Comparison of ENCODE assay signal across 8 cellular contexts in the genomic region with DNA sequence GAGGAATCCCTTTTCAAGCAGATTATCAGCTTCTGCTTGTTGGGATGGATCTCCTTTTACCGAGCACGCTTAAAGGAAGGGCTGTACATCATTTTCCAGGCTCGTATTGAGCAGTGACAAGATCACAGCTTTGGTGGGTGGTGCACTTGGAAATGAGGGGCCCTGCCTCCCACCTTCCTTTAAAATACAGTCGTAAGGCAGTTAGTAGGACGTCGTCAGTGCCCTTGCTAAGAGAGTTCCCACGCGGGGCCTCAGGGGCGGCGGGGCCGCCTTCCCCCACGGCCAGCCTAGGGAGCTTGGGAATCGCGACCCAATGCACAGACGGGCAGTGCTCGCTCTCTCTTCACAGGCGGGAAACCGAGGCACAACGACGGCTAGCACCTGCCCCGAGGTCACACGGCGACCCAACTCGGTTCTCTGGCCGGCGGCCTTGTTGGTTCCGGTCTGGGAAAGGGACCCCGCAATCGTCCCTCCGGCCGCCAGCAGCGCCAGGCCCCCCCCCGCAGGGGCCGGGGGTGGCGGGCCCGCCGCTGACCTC. TPM values are rescaled to one million over a fixed set of nuclear protein-coding genes. Genes with fewer than 3 reads are reported as not detected.
DNase-seq lines count a peak whose midpoint lies in the region; ATAC-seq and TF ChIP-seq lines count a peak whose summit lies in the region.

No MANE protein-coding gene starts in this region.

- no peaks in the 10 kb centered on the region for H3K9me2 ChIP-seq in GM23338 (ENCODE audit: insufficient read depth)

- no peaks in the 10 kb centered on the region for H4K20me1 ChIP-seq in GM23338 (replicated peaks; ENCODE audit: insufficient read depth)

- H3K27me3 ChIP-seq in GM23338 (ENCODE audit: insufficient read depth) (peaks cover 13% of the 10 kb centered on the region), gastroesophageal sphincter (no peaks in the 10 kb centered on the region), spleen (replicated peaks in 1 of 7) (peaks cover 0 to 10% (median 0%) of the 10 kb centered on the region in 7 donors)

- H3K27me3 Mint-ChIP-seq in GM23338 (ENCODE audit: insufficient read depth, low read depth, poor library complexity), result peaks cover 34% of the 10 kb centered on the region
- H3K27me3 Mint-ChIP-seq in T-helper 2 cell treated with Interferon-gamma antibody and Interleukin-4, amounts not matched to agents 5 μg/mL and 100 μg/mL, for 36 hours (ENCODE audit: low read depth), result peaks cover 2% of the 10 kb centered on the region

- 40 to 55% methylated on average over 3 of the region's 37 CpGs for WGBS in gastroesophageal sphincter (ENCODE audit: low coverage in 1 of 2), 2 donors
- 9 to 28% (median 16%) methylated on average over 12 to 37 of the region's 37 CpGs for WGBS in spleen, 5 donors

- no peaks in the 10 kb centered on the region for H3K79me2 ChIP-seq in GM23338 (replicated peaks; ENCODE audit: insufficient read depth)

- H3K27ac ChIP-seq in GM23338 (ENCODE audit: low read depth) (no peak overlapping the region), gastroesophageal sphincter (peak overlapping the region in 3 of 4 donors; percentile 63 to 81 (median 74)), spleen (peak overlapping the region in 7 of 8 donors; percentile 82 to 96 (median 92))

- H3F3A ChIP-seq in GM23338 (replicated peaks; ENCODE audit: low read depth), result 0 out of 2 replicates have a peak, but pooled peaks cover 10% of the 10 kb centered on the region

- H3K9me3 ChIP-seq in gastroesophageal sphincter (no peaks in the 10 kb centered on the region), spleen (no peaks in the 10 kb centered on the region)

- peaks cover 1% of the 10 kb centered on the region; the same call in 2 of the 3 replicates for H3K9me3 Mint-ChIP-seq in GM23338
- H3K9me3 Mint-ChIP-seq in T-helper 2 cell treated with Interferon-gamma antibody and Interleukin-4, amounts not matched to agents 5 μg/mL and 100 μg/mL, for 36 hours, result no peaks in the 10 kb centered on the region

- H3K4me3 Mint-ChIP-seq in GM23338, result peak overlapping the region; percentile 74
- H3K4me3 Mint-ChIP-seq in T-helper 2 cell treated with Interferon-gamma antibody and Interleukin-4, amounts not matched to agents 5 μg/mL and 100 μg/mL, for 36 hours, result peak overlapping the region; percentile 85

- H3K4me1 ChIP-seq in GM23338 (ENCODE audit: insufficient read depth), result peaks cover 40% of the 10 kb centered on the region
- peaks cover 0 to 24% (median 5%) of the 10 kb centered on the region in 3 donors for H3K4me1 ChIP-seq in gastroesophageal sphincter
- H3K4me1 ChIP-seq in spleen, result peaks cover 9 to 69% (median 48%) of the 10 kb centered on the region in 6 donors

- intact Hi-C loops in spleen (cut with DNase I; ENCODE audit: low total_unique reads), result no loop called here

- H3K36me3 ChIP-seq in GM23338 (ENCODE audit: insufficient read depth) (no peaks in the 10 kb centered on the region), gastroesophageal sphincter (no peaks in the 10 kb centered on the region), spleen (no peaks in the 10 kb centered on the region)

- H3K4me3 ChIP-seq in GM23338, result peak overlapping the region; percentile 86
- peak overlapping the region in 1 of 2 donors; percentile 80 for H3K4me3 ChIP-seq in gastroesophageal sphincter
- H3K4me3 ChIP-seq in spleen, result peak overlapping the region; percentile 52 to 84 (median 66)

- 0 out of 3 replicates have a peak, but pooled peaks cover under 1% of the 10 kb centered on the region for H3K36me3 Mint-ChIP-seq in GM23338 (ENCODE audit: low read depth)
- no peaks in the 10 kb centered on the region for H3K36me3 Mint-ChIP-seq in T-helper 2 cell treated with Interferon-gamma antibody and Interleukin-4, amounts not matched to agents 5 μg/mL and 100 μg/mL, for 36 hours (ENCODE audit: low read depth)

- no peak overlapping the region for H3K27ac Mint-ChIP-seq in GM23338
- H3K27ac Mint-ChIP-seq in T-helper 2 cell treated with Interferon-gamma antibody and Interleukin-4, amounts not matched to agents 5 μg/mL and 100 μg/mL, for 36 hours, result peak overlapping the region; percentile 86

- ATAC-seq in GM23338, result no peak
- ATAC-seq in gastroesophageal sphincter, result no peak
- no peak for ATAC-seq in GM19328 (IDR thresholded peaks at IDR 0.05; ENCODE audit: unreplicated experiment)

- TF ChIP-seq EP300 in gastroesophageal sphincter (IDR thresholded peaks at IDR 0.05), result no peak

- H2AFZ ChIP-seq in GM23338, result peak overlapping the region; percentile 85

- no peak for TF ChIP-seq CTCF in GM23338 (conservative IDR thresholded peaks at IDR 0.05; ENCODE audit: low read depth in 2 of 2)
- TF ChIP-seq CTCF in gastroesophageal sphincter (IDR thresholded peaks at IDR 0.05), result no peak
- TF ChIP-seq CTCF in spleen (IDR thresholded peaks at IDR 0.05 in 8 of 11, conservative IDR thresholded peaks at IDR 0.05 in 3 of 11), result no peak

- no peak for DNase-seq in GM23338 (ENCODE audit: low spot score)
- DNase-seq in T-helper 2 cell treated with Interferon-gamma antibody and Interleukin-4, amounts not matched to agents 5 μg/mL and 100 μg/mL, for 36 hours (ENCODE audit: low spot score), result no peak
- DNase-seq in spleen, result no peak
- no peak for DNase-seq in SKM-1 (lab: John Stamatoyannopoulos, UW; ENCODE audit: unreplicated experiment)
- no peak for DNase-seq in nucleus accumbens (lab: John Stamatoyannopoulos, UW)
- DNase-seq in T1000 (lab: John Stamatoyannopoulos, UW), result no peak

- TF ChIP-seq POLR2A in gastroesophageal sphincter (IDR thresholded peaks at IDR 0.05), result no peak
- no peak for TF ChIP-seq POLR2A in spleen (IDR thresholded peaks at IDR 0.05)

- peaks cover 47% of the 10 kb centered on the region for H3K4me1 Mint-ChIP-seq in GM23338
- H3K4me1 Mint-ChIP-seq in T-helper 2 cell treated with Interferon-gamma antibody and Interleukin-4, amounts not matched to agents 5 μg/mL and 100 μg/mL, for 36 hours (ENCODE audit: low read depth), result peaks cover 30% of the 10 kb centered on the region

- H3K4me2 ChIP-seq in GM23338, result peak overlapping the region; percentile 94

TF ChIP-seq in GM23338, 12 proteins besides CTCF, POLR2A, EP300 and RAD21 (continues in another document):
- TF ChIP-seq ZNF114 (CRISPR knock-in tag; IDR thresholded peaks at IDR 0.05), result no peak
- TF ChIP-seq EZH2phosphoT487 (IDR thresholded peaks at IDR 0.05; ENCODE audit: unreplicated experiment), result no peak
- TF ChIP-seq, protein P1, sequence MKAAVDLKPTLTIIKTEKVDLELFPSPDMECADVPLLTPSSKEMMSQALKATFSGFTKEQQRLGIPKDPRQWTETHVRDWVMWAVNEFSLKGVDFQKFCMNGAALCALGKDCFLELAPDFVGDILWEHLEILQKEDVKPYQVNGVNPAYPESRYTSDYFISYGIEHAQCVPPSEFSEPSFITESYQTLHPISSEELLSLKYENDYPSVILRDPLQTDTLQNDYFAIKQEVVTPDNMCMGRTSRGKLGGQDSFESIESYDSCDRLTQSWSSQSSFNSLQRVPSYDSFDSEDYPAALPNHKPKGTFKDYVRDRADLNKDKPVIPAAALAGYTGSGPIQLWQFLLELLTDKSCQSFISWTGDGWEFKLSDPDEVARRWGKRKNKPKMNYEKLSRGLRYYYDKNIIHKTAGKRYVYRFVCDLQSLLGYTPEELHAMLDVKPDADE (IDR thresholded peaks at IDR 0.05), result no peak; the same call in 1 of the 2 replicates
- no peak for TF ChIP-seq POLR2AphosphoS5 (IDR thresholded peaks at IDR 0.05; ENCODE audit: low read depth)
- TF ChIP-seq STAT1 (IDR thresholded peaks at IDR 0.05; ENCODE audit: unreplicated experiment), result no peak
- no peak for TF ChIP-seq CREB1 (CRISPR knock-in tag; IDR thresholded peaks at IDR 0.05; ENCODE audit: low read depth)
- TF ChIP-seq JUNB (IDR thresholded peaks at IDR 0.05; ENCODE audit: unreplicated experiment), result no peak
- TF ChIP-seq, protein P2, sequence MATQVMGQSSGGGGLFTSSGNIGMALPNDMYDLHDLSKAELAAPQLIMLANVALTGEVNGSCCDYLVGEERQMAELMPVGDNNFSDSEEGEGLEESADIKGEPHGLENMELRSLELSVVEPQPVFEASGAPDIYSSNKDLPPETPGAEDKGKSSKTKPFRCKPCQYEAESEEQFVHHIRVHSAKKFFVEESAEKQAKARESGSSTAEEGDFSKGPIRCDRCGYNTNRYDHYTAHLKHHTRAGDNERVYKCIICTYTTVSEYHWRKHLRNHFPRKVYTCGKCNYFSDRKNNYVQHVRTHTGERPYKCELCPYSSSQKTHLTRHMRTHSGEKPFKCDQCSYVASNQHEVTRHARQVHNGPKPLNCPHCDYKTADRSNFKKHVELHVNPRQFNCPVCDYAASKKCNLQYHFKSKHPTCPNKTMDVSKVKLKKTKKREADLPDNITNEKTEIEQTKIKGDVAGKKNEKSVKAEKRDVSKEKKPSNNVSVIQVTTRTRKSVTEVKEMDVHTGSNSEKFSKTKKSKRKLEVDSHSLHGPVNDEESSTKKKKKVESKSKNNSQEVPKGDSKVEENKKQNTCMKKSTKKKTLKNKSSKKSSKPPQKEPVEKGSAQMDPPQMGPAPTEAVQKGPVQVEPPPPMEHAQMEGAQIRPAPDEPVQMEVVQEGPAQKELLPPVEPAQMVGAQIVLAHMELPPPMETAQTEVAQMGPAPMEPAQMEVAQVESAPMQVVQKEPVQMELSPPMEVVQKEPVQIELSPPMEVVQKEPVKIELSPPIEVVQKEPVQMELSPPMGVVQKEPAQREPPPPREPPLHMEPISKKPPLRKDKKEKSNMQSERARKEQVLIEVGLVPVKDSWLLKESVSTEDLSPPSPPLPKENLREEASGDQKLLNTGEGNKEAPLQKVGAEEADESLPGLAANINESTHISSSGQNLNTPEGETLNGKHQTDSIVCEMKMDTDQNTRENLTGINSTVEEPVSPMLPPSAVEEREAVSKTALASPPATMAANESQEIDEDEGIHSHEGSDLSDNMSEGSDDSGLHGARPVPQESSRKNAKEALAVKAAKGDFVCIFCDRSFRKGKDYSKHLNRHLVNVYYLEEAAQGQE (IDR thresholded peaks at IDR 0.05; ENCODE audit: unreplicated experiment), result no peak

RNA-seq across cellular contexts. Expression of a gene that starts 58.6 kb away (rescaled TPM):
- total RNA-seq in GM23338 (2014; rRNA removed; shearing (Covaris generic)), result 913 and 938 TPM in 2 replicates
- 2,407 and 2,643 TPM in 2 replicates for polyA plus RNA-seq in GM23338 (2016; fragmentation: Nextera tagmentation; extraction: Ambion mirVana)
- total RNA-seq in gastroesophageal sphincter, result 100 to 1,000 TPM; 309 to 383 (median 364) TPM
- total RNA-seq in spleen, result 100 to 1,000 TPM; 362 to 685 (median 490) TPM
- polyA plus RNA-seq in spleen, result 1,000 to 10,000 TPM in 1 of 3 donors, 100 to 1,000 TPM in 2; 837 to 1,089 (median 864) TPM
